ENCODE assay signal across 9 cellular contexts in the genomic region with DNA sequence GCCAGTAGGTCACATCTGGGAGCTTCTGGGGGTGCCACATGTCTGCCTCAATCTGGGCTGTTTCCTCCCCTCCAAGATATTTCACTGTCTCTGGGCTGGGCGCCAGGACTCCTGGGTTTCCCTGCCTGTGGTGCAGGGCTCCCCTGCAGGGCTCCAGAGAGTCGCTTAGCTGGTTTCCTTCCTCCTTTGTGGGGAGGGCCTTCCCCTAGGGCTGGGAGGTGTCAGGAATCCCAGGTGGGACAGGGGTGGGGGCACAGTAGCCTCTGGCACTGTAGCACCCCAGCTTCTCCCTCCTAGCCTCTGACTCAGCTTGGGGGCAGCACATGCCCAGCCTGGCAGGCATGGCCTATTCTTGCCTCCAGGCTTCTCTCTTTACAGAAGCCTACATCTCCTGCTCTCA. TPM values are rescaled to one million over a fixed set of nuclear protein-coding genes. Genes with fewer than 3 reads are reported as not detected.
A peak's percentile ranks its signal among the peaks of the same experiment; 100 is the strongest.
DNase-seq lines count a peak whose midpoint lies in the region; ATAC-seq, FAIRE-seq and TF ChIP-seq lines count a peak whose summit lies in the region.
"Had no signal": no experiment of that assay in that cellular context is flagged by ENCODE, and none has a peak within 500 bp of the region (broad histone marks: within the 10 kb centered on the region; RNA-seq: fewer than 3 reads in every experiment).

No MANE protein-coding gene starts in this region.

- H3K36me3 ChIP-seq in astrocyte (ENCODE audit: insufficient read depth, low read length) = no peaks in the 10 kb centered on the region

- no peak for FAIRE-seq in astrocyte (lab: Jason Lieb, UNC)

- H3K27me3 ChIP-seq in astrocyte (ENCODE audit: insufficient read depth, low read length) = no peaks in the 10 kb centered on the region
- no peaks in the 10 kb centered on the region for H3K27me3 ChIP-seq in CD4-positive, alpha-beta T cell (ENCODE audit: control insufficient read depth, insufficient read depth, low read length)

- H3K9ac ChIP-seq in astrocyte (ENCODE audit: low read length) = no peak overlapping the region

- H3K27me3 Mint-ChIP-seq in activated naive CD8-positive, alpha-beta T cell treated with anti-CD3 and anti-CD28 coated beads, Interleukin-2, amount 10 ng/mL, durations not matched to agents 7 days and 5 days = no peaks in the 10 kb centered on the region
- no peaks in the 10 kb centered on the region for H3K27me3 Mint-ChIP-seq in activated naive CD8-positive, alpha-beta T cell treated with anti-CD3 and anti-CD28 coated beads for 36 hours
- no peaks in the 10 kb centered on the region for H3K27me3 Mint-ChIP-seq in astrocyte (ENCODE audit: low read depth, unreplicated experiment)
- no peaks in the 10 kb centered on the region for H3K27me3 Mint-ChIP-seq in CD4-positive, alpha-beta T cell

- H4K20me1 ChIP-seq in astrocyte (ENCODE audit: insufficient read depth, low read length) = no peaks in the 10 kb centered on the region

- H3K36me3 Mint-ChIP-seq in activated naive CD8-positive, alpha-beta T cell treated with anti-CD3 and anti-CD28 coated beads, Interleukin-2, amount 10 ng/mL, durations not matched to agents 7 days and 5 days = no peaks in the 10 kb centered on the region
- H3K36me3 Mint-ChIP-seq in activated naive CD8-positive, alpha-beta T cell treated with anti-CD3 and anti-CD28 coated beads for 36 hours = peaks cover 1% of the 10 kb centered on the region
- H3K36me3 Mint-ChIP-seq in astrocyte (ENCODE audit: low read depth, unreplicated experiment) = peaks cover 2% of the 10 kb centered on the region
- H3K36me3 Mint-ChIP-seq in CD4-positive, alpha-beta T cell (ENCODE audit: low read depth) = no peaks in the 10 kb centered on the region

- H3K27ac ChIP-seq in astrocyte (ENCODE audit: low read depth, low read length) = no peak overlapping the region
- no peak overlapping the region for H3K27ac ChIP-seq in CD4-positive, alpha-beta T cell (ENCODE audit: low read depth, low read length)
- H3K27ac ChIP-seq: HL-60 had no signal

- peaks cover 75% of the 10 kb centered on the region for H3K4me1 ChIP-seq in astrocyte (ENCODE audit: insufficient read depth, low read length)

- no peak for ATAC-seq in activated naive CD8-positive, alpha-beta T cell treated with anti-CD3 and anti-CD28 coated beads, Interleukin-2, amount 10 ng/mL, durations not matched to agents 7 days and 5 days (ENCODE audit: low read depth)
- ATAC-seq in HG02840 (IDR thresholded peaks at IDR 0.05; ENCODE audit: low FRiP score, unreplicated experiment) = no peak
- ATAC-seq in CD4-positive, alpha-beta T cell (ENCODE audit: poor library complexity) = no peak

- H3K4me1 Mint-ChIP-seq in activated naive CD8-positive, alpha-beta T cell treated with anti-CD3 and anti-CD28 coated beads, Interleukin-2, amount 10 ng/mL, durations not matched to agents 7 days and 5 days = peaks cover 63% of the 10 kb centered on the region
- peaks cover 65% of the 10 kb centered on the region for H3K4me1 Mint-ChIP-seq in activated naive CD8-positive, alpha-beta T cell treated with anti-CD3 and anti-CD28 coated beads for 36 hours
- H3K4me1 Mint-ChIP-seq in astrocyte (ENCODE audit: low read depth, unreplicated experiment) = peaks cover 47% of the 10 kb centered on the region
- peaks cover 53% of the 10 kb centered on the region for H3K4me1 Mint-ChIP-seq in CD4-positive, alpha-beta T cell (ENCODE audit: low read depth)

- no peak overlapping the region for H3K4me3 ChIP-seq in astrocyte (ENCODE audit: insufficient read depth, low read depth, low read length)

- CTCF ChIA-PET in CD4-positive, alpha-beta T cell (lab: Charles Lee) = interaction anchor here (6.8 kb wide), 1 partner anchor 44 kb away, joined by 40 read pairs; no protein-coding TSS in a partner anchor

- H3K9me3 Mint-ChIP-seq in activated naive CD8-positive, alpha-beta T cell treated with anti-CD3 and anti-CD28 coated beads, Interleukin-2, amount 10 ng/mL, durations not matched to agents 7 days and 5 days = no peaks in the 10 kb centered on the region
- no peaks in the 10 kb centered on the region for H3K9me3 Mint-ChIP-seq in activated naive CD8-positive, alpha-beta T cell treated with anti-CD3 and anti-CD28 coated beads for 36 hours
- no peaks in the 10 kb centered on the region for H3K9me3 Mint-ChIP-seq in astrocyte (ENCODE audit: unreplicated experiment)
- no peaks in the 10 kb centered on the region for H3K9me3 Mint-ChIP-seq in CD4-positive, alpha-beta T cell

- H3K4me3 Mint-ChIP-seq in activated naive CD8-positive, alpha-beta T cell treated with anti-CD3 and anti-CD28 coated beads, Interleukin-2, amount 10 ng/mL, durations not matched to agents 7 days and 5 days = peak overlapping the region; percentile 31
- H3K4me3 Mint-ChIP-seq in activated naive CD8-positive, alpha-beta T cell treated with anti-CD3 and anti-CD28 coated beads for 36 hours = no peak overlapping the region
- H3K4me3 Mint-ChIP-seq in astrocyte (ENCODE audit: unreplicated experiment) = no peak overlapping the region
- H3K4me3 Mint-ChIP-seq in CD4-positive, alpha-beta T cell = no peak overlapping the region

- H3K79me2 ChIP-seq in astrocyte (ENCODE audit: insufficient read depth, low read length) = no peaks in the 10 kb centered on the region

- DNase-seq in activated naive CD8-positive, alpha-beta T cell treated with anti-CD3 and anti-CD28 coated beads, Interleukin-2, amount 10 ng/mL, durations not matched to agents 7 days and 5 days = peak; percentile 34
- no peak for DNase-seq in activated naive CD8-positive, alpha-beta T cell treated with anti-CD3 and anti-CD28 coated beads for 36 hours
- DNase-seq in astrocyte (ENCODE audit: low read depth) (no peak), medulla oblongata (ENCODE audit: extremely low spot score) (peak; percentile 55), NCI-H774 (lab: John Stamatoyannopoulos, UW) (no peak), H4 (ENCODE audit: low spot score) (no peak)
- DNase-seq in CD4-positive, alpha-beta T cell = no peak

- intact Hi-C loops in CD4-positive, alpha-beta T cell (cut with DNase I, micrococcal nuclease) = loop anchor here in 1 of 2 experiments (5.0 kb wide), 1 partner anchor 226 kb away; no protein-coding TSS in a partner anchor

- peak overlapping the region; percentile 18 for H3K4me2 ChIP-seq in astrocyte (ENCODE audit: low read length)

- H3K27ac Mint-ChIP-seq in activated naive CD8-positive, alpha-beta T cell treated with anti-CD3 and anti-CD28 coated beads, Interleukin-2, amount 10 ng/mL, durations not matched to agents 7 days and 5 days = peak overlapping the region; percentile 13
- no peak overlapping the region for H3K27ac Mint-ChIP-seq in activated naive CD8-positive, alpha-beta T cell treated with anti-CD3 and anti-CD28 coated beads for 36 hours
- H3K27ac Mint-ChIP-seq in astrocyte (ENCODE audit: unreplicated experiment) = no peak overlapping the region
- H3K27ac Mint-ChIP-seq in CD4-positive, alpha-beta T cell = no peak overlapping the region

- H3K9me3 ChIP-seq in astrocyte (ENCODE audit: insufficient read depth, low read depth, low read length) = no peaks in the 10 kb centered on the region
- H3K9me3 ChIP-seq in CD4-positive, alpha-beta T cell (ENCODE audit: control insufficient read depth, low read length) = no peaks in the 10 kb centered on the region

- no peak overlapping the region for H2AFZ ChIP-seq in astrocyte (ENCODE audit: low read depth, low read length)

- no peak for TF ChIP-seq CTCF in astrocyte (IDR thresholded peaks at IDR 0.05; ENCODE audit: insufficient read depth, low read depth, low read length)
- no peak for TF ChIP-seq CTCF in CD4-positive, alpha-beta T cell (IDR thresholded peaks at IDR 0.05)

- POLR2A ChIA-PET in activated naive CD8-positive, alpha-beta T cell treated with anti-CD3 and anti-CD28 coated beads, Interleukin-2, amount 10 ng/mL, durations not matched to agents 7 days and 5 days (lab: Charles Lee) = no interaction called here
- POLR2A ChIA-PET in CD4-positive, alpha-beta T cell (lab: Charles Lee) = interaction anchor here (1.5 kb wide), 1 partner anchor 11 kb away, joined by 8 read pairs; no protein-coding TSS in a partner anchor

RNA-seq across cellular contexts. Expression of gene RARA, which starts 2.6 kb away (rescaled TPM):
- 10 to 100 TPM; 51.7 to 53.6 TPM for total RNA-seq in activated naive CD8-positive, alpha-beta T cell treated with anti-CD3 and anti-CD28 coated beads, Interleukin-2, amount 10 ng/mL, durations not matched to agents 7 days and 5 days
- total RNA-seq in activated naive CD8-positive, alpha-beta T cell treated with anti-CD3 and anti-CD28 coated beads for 36 hours = 10 to 100 TPM; 31.2 to 33.3 TPM
- total RNA-seq in astrocyte = 37.6 and 38.8 TPM in 2 replicates
- 100 to 1,000 TPM; 114 to 115 TPM for total RNA-seq in CD4-positive, alpha-beta T cell
- 17.7 and 19.7 TPM in 2 replicates for total RNA-seq in H4 (2014; rRNA removed; shearing (Covaris generic))

RNA-seq across cellular contexts. Expression of gene CDC6, which starts 23.9 kb away (rescaled TPM):
- 10 to 100 TPM; 67.9 to 75.2 TPM for total RNA-seq in activated naive CD8-positive, alpha-beta T cell treated with anti-CD3 and anti-CD28 coated beads, Interleukin-2, amount 10 ng/mL, durations not matched to agents 7 days and 5 days
- 100 to 1,000 TPM; 144 to 149 TPM for total RNA-seq in activated naive CD8-positive, alpha-beta T cell treated with anti-CD3 and anti-CD28 coated beads for 36 hours
- 6.4 and 14.4 TPM in 2 replicates for total RNA-seq in astrocyte
- total RNA-seq in CD4-positive, alpha-beta T cell = 1 to 10 TPM; 1.0 to 1.8 TPM
- total RNA-seq in H4 (2014; rRNA removed; shearing (Covaris generic)) = 48.0 and 62.5 TPM in 2 replicates

RNA-seq across cellular contexts. Expression of gene GJD3, which starts 53.0 kb away (rescaled TPM):
- under 1 TPM in 1 of 2 experiments, not detected in 1; 0.48 TPM for total RNA-seq in activated naive CD8-positive, alpha-beta T cell treated with anti-CD3 and anti-CD28 coated beads, Interleukin-2, amount 10 ng/mL, durations not matched to agents 7 days and 5 days
- total RNA-seq in activated naive CD8-positive, alpha-beta T cell treated with anti-CD3 and anti-CD28 coated beads for 36 hours = not detected
- 0.34 and 0.43 TPM in 2 replicates for total RNA-seq in astrocyte
- total RNA-seq in CD4-positive, alpha-beta T cell = not detected
- not detected in 2 replicates for total RNA-seq in H4 (2014; rRNA removed; shearing (Covaris generic))

Comparison
In these comparisons a context has a peak if more than half of its experiments do, and no peak if none do; other contexts are left out.
1. DNase-seq: peak in activated naive CD8-positive, alpha-beta T cell treated with anti-CD3 and anti-CD28 coated beads, Interleukin-2, amount 10 ng/mL, durations not matched to agents 7 days and 5 days (single experiment) and medulla oblongata (single experiment); none in activated naive CD8-positive, alpha-beta T cell treated with anti-CD3 and anti-CD28 coated beads for 36 hours (single experiment), astrocyte (single experiment), NCI-H774 (single experiment), CD4-positive, alpha-beta T cell (0 of 10) and H4 (single experiment).